Comparison of ENCODE assay signal across 8 cellular contexts in genomic region chr5:106121972-106122605, GRCh38.
DNase-seq lines count a peak whose midpoint lies in the region; ATAC-seq and TF ChIP-seq lines count a peak whose summit lies in the region.

No MANE protein-coding gene starts in this region.

- peak; percentile 80 for ATAC-seq in HG02571 (IDR thresholded peaks at IDR 0.05; ENCODE audit: unreplicated experiment)

- H3K9ac ChIP-seq in MM.1S (ENCODE audit: low read length) = no peak overlapping the region

- no peaks in the 10 kb centered on the region for H3K36me3 ChIP-seq in MM.1S (replicated peaks; ENCODE audit: insufficient read depth, low read length)

- H3K79me2 ChIP-seq in MM.1S (ENCODE audit: low read length) = no peaks in the 10 kb centered on the region

- no peaks in the 10 kb centered on the region for H3K36me3 Mint-ChIP-seq in type B pancreatic cell

- no peak overlapping the region for H3K27ac Mint-ChIP-seq in type B pancreatic cell

- no peaks in the 10 kb centered on the region for H3K27me3 Mint-ChIP-seq in type B pancreatic cell

- H2AFZ ChIP-seq in MM.1S (ENCODE audit: low read length) = no peak overlapping the region

- peaks cover 8% of the 10 kb centered on the region for H3K4me1 ChIP-seq in MM.1S (ENCODE audit: low read length)

- no peak overlapping the region for H3K4me3 Mint-ChIP-seq in type B pancreatic cell

- no peak for TF ChIP-seq POLR2A in erythroblast (IDR thresholded peaks at IDR 0.05; ENCODE audit: low read length)

- H3K4me2 ChIP-seq in MM.1S (ENCODE audit: low read depth, low read length) = no peak overlapping the region

- peak; percentile 11 for DNase-seq in A172 (ENCODE audit: low spot score)
- DNase-seq in MM.1S = peak; percentile 56
- DNase-seq in erythroblast (lab: John Stamatoyannopoulos, UW) = peak; percentile 9 to 52
- DNase-seq in type B pancreatic cell (ENCODE audit: extremely low spot score, unreplicated experiment) = no peak
- DNase-seq in GF-D8 (lab: John Stamatoyannopoulos, UW) = no peak
- DNase-seq in medulla oblongata (ENCODE audit: extremely low spot score) = no peak

- peak; percentile 99 for TF ChIP-seq CTCF in GM12872 (IDR thresholded peaks at IDR 0.05; ENCODE audit: insufficient read depth, low read depth, low read length)
- TF ChIP-seq CTCF in MM.1S (IDR thresholded peaks at IDR 0.05; ENCODE audit: low read length) = peak; percentile 94
- TF ChIP-seq CTCF in type B pancreatic cell (conservative IDR thresholded peaks at IDR 0.05) = peak; percentile 78

- H3K27me3 ChIP-seq in MM.1S (replicated peaks; ENCODE audit: insufficient read depth, low read length) = no peaks in the 10 kb centered on the region

- H3K4me3 ChIP-seq in MM.1S (ENCODE audit: low read length) = no peak overlapping the region

- no peaks in the 10 kb centered on the region for H3K9me3 ChIP-seq in MM.1S (replicated peaks; ENCODE audit: insufficient read depth, low read length)

- H3K9me3 Mint-ChIP-seq in type B pancreatic cell = no peaks in the 10 kb centered on the region

- peaks cover 6% of the 10 kb centered on the region; the same call in 1 of the 2 replicates for H3F3A ChIP-seq in MM.1S (ENCODE audit: insufficient read depth, low read length)

- no peaks in the 10 kb centered on the region for H3K9me2 ChIP-seq in MM.1S (replicated peaks; ENCODE audit: insufficient read depth, low read length)

- peaks cover 2% of the 10 kb centered on the region for H3K4me1 Mint-ChIP-seq in type B pancreatic cell (ENCODE audit: unreplicated experiment)

- no peak overlapping the region for H3K27ac ChIP-seq in MM.1S (ENCODE audit: low read length)

- no peaks in the 10 kb centered on the region for H4K20me1 ChIP-seq in MM.1S (ENCODE audit: insufficient read depth, low read length)

Comparison
In these comparisons a context has a peak if more than half of its experiments do, and no peak if none do; other contexts are left out.
1. DNase-seq: peak in A172 (single experiment), MM.1S (single experiment) and erythroblast (2 of 2); none in type B pancreatic cell (single experiment), GF-D8 (single experiment) and medulla oblongata (single experiment).
2. Peak in every context shown above with its lines, with median percentiles within 50 percentile points of each other: CTCF ChIP-seq.